ENCODE assay signal across 8 cellular contexts in the genomic region with DNA sequence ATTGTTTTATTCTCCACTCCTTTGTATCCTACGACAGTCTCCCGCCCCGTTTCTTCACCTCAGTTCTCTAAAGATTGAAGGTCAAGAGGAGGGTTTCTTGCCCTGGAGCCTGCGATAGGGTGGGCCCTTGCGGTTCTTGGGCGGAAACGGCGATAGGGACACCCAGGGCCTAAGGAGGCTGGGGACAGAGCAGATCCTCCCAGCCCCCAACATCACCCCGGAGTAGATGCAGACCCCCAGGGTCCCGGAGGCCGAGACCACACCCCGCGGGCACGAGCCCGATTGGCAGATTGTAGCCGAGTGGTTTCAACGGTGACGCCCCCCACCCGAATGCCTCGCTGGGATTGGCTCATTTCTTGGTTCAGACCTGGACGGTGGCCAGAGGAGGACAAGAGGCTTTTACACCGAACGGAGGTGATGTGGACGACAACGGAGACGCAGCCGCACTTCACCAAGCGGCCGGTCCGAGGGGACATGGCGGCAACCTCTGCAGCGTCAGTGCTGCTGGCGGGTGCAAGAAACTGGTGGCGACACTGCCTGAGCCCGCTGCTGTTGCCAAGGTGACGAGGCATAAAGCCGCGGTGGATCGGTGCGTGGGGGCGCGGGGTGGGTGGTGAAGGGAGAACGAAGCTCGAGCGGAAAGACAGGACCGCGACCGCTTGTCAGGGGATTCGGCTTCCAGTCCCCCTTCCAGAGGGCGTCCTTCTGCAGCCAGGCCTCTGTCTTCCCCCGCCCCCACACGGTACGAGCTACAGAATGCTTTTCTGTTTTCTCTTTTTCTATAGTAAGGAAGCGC. TPM values are rescaled to one million over a fixed set of nuclear protein-coding genes. Genes with fewer than 3 reads are reported as not detected.
DNase-seq lines count a peak whose midpoint lies in the region; ATAC-seq and TF ChIP-seq lines count a peak whose summit lies in the region.

No MANE protein-coding gene starts in this region.

- H3K36me3 ChIP-seq in liver (ENCODE audit: control insufficient read depth in 4 of 4, insufficient read depth in 3 of 4, low read depth in 1 of 4, low read length in 3 of 4): no peaks in the 10 kb centered on the region

- WGBS in liver: 2% methylated on average over 54 of the region's 54 CpGs

- H3K27ac ChIP-seq in liver (ENCODE audit: low read depth in 1 of 2, low read length in 2 of 2): peak overlapping the region; percentile 53 to 54

- H3K27me3 ChIP-seq in liver (ENCODE audit: control insufficient read depth in 4 of 4, insufficient read depth in 4 of 4, low read length in 3 of 4): no peaks in the 10 kb centered on the region

- peaks cover 0 to 11% (median 6%) of the 10 kb centered on the region in 4 donors for H3K4me1 ChIP-seq in liver (ENCODE audit: control insufficient read depth in 4 of 4, insufficient read depth in 4 of 4, low read length in 3 of 4)

- no peak for TF ChIP-seq CTCF in liver (IDR thresholded peaks at IDR 0.05; ENCODE audit: low read depth, low read length, missing input control)

- TF ChIP-seq RAD21 in liver (IDR thresholded peaks at IDR 0.05): no peak

- peaks cover 3 to 12% (median 4%) of the 10 kb centered on the region in 4 donors for H3K9me3 ChIP-seq in liver (ENCODE audit: control insufficient read depth in 4 of 4, low read length in 3 of 4)

- H3K4me3 ChIP-seq in liver (ENCODE audit: low read depth in 1 of 3, low read length in 3 of 3): peak overlapping the region; percentile 68 to 94 (median 81)

- ATAC-seq in GM19023 (IDR thresholded peaks at IDR 0.05; ENCODE audit: unreplicated experiment): peak; percentile 96
- ATAC-seq in HG03469 (IDR thresholded peaks at IDR 0.05; ENCODE audit: unreplicated experiment): peak; percentile 46

- DNase-seq in AG08395 (ENCODE audit: low spot score): peak; percentile 86
- peak; percentile 98 for DNase-seq in NCI-H69 (lab: John Stamatoyannopoulos, UW)
- DNase-seq in activated CD4-positive, alpha-beta T cell treated with anti-CD3 and anti-CD28 coated beads, Interleukin-2, amount 50 U/mL, for 24 hours (ENCODE audit: low read depth in 1 of 2, low spot score in 1 of 2): peak; percentile 35 to 65
- peak; percentile 82 to 92 for DNase-seq in dermis microvascular lymphatic vessel endothelial cell (ENCODE audit: low read depth in 2 of 2)
- DNase-seq in stimulated activated CD4-positive, alpha-beta T cell treated with anti-CD3 and anti-CD28 coated beads, Interleukin-2, amount 100 ng/mL, for 4 hours (ENCODE audit: low read depth): peak; percentile 51

- H3K9ac ChIP-seq in liver (ENCODE audit: low read depth in 1 of 2, low read length in 2 of 2): peak overlapping the region; percentile 45 to 77

TF ChIP-seq in liver, 16 proteins besides CTCF, POLR2A, EP300 and RAD21:
- TF ChIP-seq, protein P1, sequence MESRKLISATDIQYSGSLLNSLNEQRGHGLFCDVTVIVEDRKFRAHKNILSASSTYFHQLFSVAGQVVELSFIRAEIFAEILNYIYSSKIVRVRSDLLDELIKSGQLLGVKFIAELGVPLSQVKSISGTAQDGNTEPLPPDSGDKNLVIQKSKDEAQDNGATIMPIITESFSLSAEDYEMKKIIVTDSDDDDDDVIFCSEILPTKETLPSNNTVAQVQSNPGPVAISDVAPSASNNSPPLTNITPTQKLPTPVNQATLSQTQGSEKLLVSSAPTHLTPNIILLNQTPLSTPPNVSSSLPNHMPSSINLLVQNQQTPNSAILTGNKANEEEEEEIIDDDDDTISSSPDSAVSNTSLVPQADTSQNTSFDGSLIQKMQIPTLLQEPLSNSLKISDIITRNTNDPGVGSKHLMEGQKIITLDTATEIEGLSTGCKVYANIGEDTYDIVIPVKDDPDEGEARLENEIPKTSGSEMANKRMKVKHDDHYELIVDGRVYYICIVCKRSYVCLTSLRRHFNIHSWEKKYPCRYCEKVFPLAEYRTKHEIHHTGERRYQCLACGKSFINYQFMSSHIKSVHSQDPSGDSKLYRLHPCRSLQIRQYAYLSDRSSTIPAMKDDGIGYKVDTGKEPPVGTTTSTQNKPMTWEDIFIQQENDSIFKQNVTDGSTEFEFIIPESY (IDR thresholded peaks at IDR 0.05): no peak
- TF ChIP-seq TAF1 (conservative IDR thresholded peaks at IDR 0.05) (peak; percentile 84), JUND (IDR thresholded peaks at IDR 0.05) (no peak), MAX (IDR thresholded peaks at IDR 0.05) (no peak), YY1 (IDR thresholded peaks at IDR 0.05) (peak; percentile 95), GABPA (IDR thresholded peaks at IDR 0.05 in 1 of 2, conservative IDR thresholded peaks at IDR 0.05 in 1 of 2) (no peak), HNF4A (conservative IDR thresholded peaks at IDR 0.05) (peak in 1 of 2 donors; percentile 13), NR2F2 (IDR thresholded peaks at IDR 0.05) (no peak), HNF4G (IDR thresholded peaks at IDR 0.05) (no peak), FOXA2 (IDR thresholded peaks at IDR 0.05) (no peak), FOXA1 (IDR thresholded peaks at IDR 0.05) (no peak), RXRA (IDR thresholded peaks at IDR 0.05) (no peak), ATF3 (IDR thresholded peaks at IDR 0.05) (no peak), EGR1 (IDR thresholded peaks at IDR 0.05; ENCODE audit: low read depth in 2 of 2) (no peak), SP1 (IDR thresholded peaks at IDR 0.05) (peak; percentile 20)
- TF ChIP-seq, protein P2, sequence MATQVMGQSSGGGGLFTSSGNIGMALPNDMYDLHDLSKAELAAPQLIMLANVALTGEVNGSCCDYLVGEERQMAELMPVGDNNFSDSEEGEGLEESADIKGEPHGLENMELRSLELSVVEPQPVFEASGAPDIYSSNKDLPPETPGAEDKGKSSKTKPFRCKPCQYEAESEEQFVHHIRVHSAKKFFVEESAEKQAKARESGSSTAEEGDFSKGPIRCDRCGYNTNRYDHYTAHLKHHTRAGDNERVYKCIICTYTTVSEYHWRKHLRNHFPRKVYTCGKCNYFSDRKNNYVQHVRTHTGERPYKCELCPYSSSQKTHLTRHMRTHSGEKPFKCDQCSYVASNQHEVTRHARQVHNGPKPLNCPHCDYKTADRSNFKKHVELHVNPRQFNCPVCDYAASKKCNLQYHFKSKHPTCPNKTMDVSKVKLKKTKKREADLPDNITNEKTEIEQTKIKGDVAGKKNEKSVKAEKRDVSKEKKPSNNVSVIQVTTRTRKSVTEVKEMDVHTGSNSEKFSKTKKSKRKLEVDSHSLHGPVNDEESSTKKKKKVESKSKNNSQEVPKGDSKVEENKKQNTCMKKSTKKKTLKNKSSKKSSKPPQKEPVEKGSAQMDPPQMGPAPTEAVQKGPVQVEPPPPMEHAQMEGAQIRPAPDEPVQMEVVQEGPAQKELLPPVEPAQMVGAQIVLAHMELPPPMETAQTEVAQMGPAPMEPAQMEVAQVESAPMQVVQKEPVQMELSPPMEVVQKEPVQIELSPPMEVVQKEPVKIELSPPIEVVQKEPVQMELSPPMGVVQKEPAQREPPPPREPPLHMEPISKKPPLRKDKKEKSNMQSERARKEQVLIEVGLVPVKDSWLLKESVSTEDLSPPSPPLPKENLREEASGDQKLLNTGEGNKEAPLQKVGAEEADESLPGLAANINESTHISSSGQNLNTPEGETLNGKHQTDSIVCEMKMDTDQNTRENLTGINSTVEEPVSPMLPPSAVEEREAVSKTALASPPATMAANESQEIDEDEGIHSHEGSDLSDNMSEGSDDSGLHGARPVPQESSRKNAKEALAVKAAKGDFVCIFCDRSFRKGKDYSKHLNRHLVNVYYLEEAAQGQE (IDR thresholded peaks at IDR 0.05): peak; percentile 76
TF ChIP-seq in liver: peak in this region for 5.

RNA-seq across cellular contexts. Expression of gene MCF2L2, which starts 19.0 kb away (rescaled TPM):
- 0.25 and 0.26 TPM in 2 replicates for total RNA-seq in dermis microvascular lymphatic vessel endothelial cell
- total RNA-seq in liver: under 1 TPM; 0.17 to 0.47 TPM
- under 1 TPM in 1 of 2 donors, not detected in 1; 0.02 TPM for polyA plus RNA-seq in liver

Comparison
In these comparisons a context has a peak if more than half of its experiments do, and no peak if none do; other contexts are left out.
1. Peak in every context shown above with its lines: DNase-seq, ATAC-seq, H3K4me3 ChIP-seq and H3K27ac ChIP-seq.